ENCODE assay signal across 8 cellular contexts in the genomic region with DNA sequence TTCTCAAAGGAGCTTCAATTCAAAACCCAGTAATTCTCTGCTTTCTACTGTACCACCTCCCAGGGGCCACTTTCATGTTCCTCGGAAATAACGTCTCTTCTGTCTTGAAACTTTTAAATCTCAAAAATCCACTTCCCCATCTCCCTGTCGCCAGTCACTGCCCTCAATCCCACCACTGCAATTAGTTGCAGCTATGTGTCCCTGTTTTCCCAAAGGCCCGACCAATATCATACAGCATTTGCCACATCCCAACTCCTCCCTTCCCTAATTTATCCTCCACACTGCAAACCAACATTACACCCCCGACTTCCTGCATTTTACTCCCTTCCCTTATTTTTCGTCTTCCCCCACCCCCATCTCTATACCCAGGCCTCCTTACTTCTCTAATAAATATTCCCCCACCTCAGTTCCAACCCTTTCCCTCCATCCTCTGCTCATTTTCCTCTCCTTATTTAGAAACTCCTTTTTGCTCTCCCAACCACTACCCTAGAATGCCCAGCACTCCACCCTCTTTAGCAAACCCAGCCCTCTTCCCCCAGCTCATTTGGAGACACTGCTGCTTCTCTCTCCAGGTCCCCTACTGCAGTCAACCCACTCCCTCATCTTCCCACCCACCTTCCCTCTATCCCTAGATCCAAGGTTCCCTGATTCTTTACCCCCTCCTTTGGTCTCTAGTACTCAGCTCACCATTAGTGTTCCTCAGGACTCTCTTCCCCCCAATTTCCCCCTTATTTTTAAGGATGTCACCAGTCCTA. TPM values are rescaled to one million over a fixed set of nuclear protein-coding genes. Genes with fewer than 3 reads are reported as not detected.
DNase-seq lines count a peak whose midpoint lies in the region; ATAC-seq, FAIRE-seq and TF ChIP-seq lines count a peak whose summit lies in the region.

No MANE protein-coding gene starts in this region.

- no peak for FAIRE-seq in urothelium cell line (lab: Jason Lieb, UNC)

- H3K27ac Mint-ChIP-seq in IgD-negative memory B cell (peak overlapping the region in 2 of 3 donors; percentile 7 to 24), neural progenitor cell (peak overlapping the region; percentile 84)
- H3K27ac Mint-ChIP-seq in activated CD4-positive, alpha-beta memory T cell treated with anti-CD3 and anti-CD28 coated beads, Interleukin-2, amount 10 ng/mL, durations not matched to agents 7 days and 5 days: peak overlapping the region; percentile 48

- peaks cover 53% of the 10 kb centered on the region for H4K20me1 ChIP-seq in neural progenitor cell (ENCODE audit: low read depth)

- in situ Hi-C loops in Caki2 (cut with HindIII; ENCODE audit: low pct_unique_long_range_greater_than_20kb, low sequenced_read_pairs): no loop called here

- H3K4me3 ChIP-seq in neural progenitor cell: peak overlapping the region; percentile 82

- H3K4me1 Mint-ChIP-seq in IgD-negative memory B cell (peaks cover 36 to 46% (median 45%) of the 10 kb centered on the region in 3 donors), neural progenitor cell (peaks cover 48% of the 10 kb centered on the region)
- H3K4me1 Mint-ChIP-seq in activated CD4-positive, alpha-beta memory T cell treated with anti-CD3 and anti-CD28 coated beads, Interleukin-2, amount 10 ng/mL, durations not matched to agents 7 days and 5 days: peaks cover 56% of the 10 kb centered on the region

- peaks cover 52% of the 10 kb centered on the region for H3K4me1 ChIP-seq in foreskin keratinocyte
- peaks cover 29% of the 10 kb centered on the region for H3K4me1 ChIP-seq in neural progenitor cell

- peaks cover 59% of the 10 kb centered on the region for H3K79me2 ChIP-seq in neural progenitor cell (ENCODE audit: low read depth)

- H3K27me3 Mint-ChIP-seq in IgD-negative memory B cell (peaks cover 2% of the 10 kb centered on the region), neural progenitor cell (ENCODE audit: insufficient read depth, low read depth) (no peaks in the 10 kb centered on the region)
- H3K27me3 Mint-ChIP-seq in activated CD4-positive, alpha-beta memory T cell treated with anti-CD3 and anti-CD28 coated beads, Interleukin-2, amount 10 ng/mL, durations not matched to agents 7 days and 5 days: peaks cover 17% of the 10 kb centered on the region

- peak overlapping the region; percentile 77 for H3K4me2 ChIP-seq in neural progenitor cell

- CTCF ChIA-PET in activated CD4-positive, alpha-beta memory T cell treated with anti-CD3 and anti-CD28 coated beads, Interleukin-2, amount 10 ng/mL, durations not matched to agents 7 days and 5 days (lab: Charles Lee): interaction anchor here (0.7 to 2.2 kb wide), 6 partner anchors 9 to 72 kb away, joined by 3 to 7 read pairs (median 3); no protein-coding TSS in a partner anchor

- H3K4me3 Mint-ChIP-seq in IgD-negative memory B cell (peak overlapping the region; percentile 82 to 97 (median 90)), neural progenitor cell (peak overlapping the region; percentile 91)
- peak overlapping the region; percentile 85 for H3K4me3 Mint-ChIP-seq in activated CD4-positive, alpha-beta memory T cell treated with anti-CD3 and anti-CD28 coated beads, Interleukin-2, amount 10 ng/mL, durations not matched to agents 7 days and 5 days

- no peaks in the 10 kb centered on the region for H3K36me3 ChIP-seq in neural progenitor cell

- POLR2A ChIA-PET in activated CD4-positive, alpha-beta memory T cell treated with anti-CD3 and anti-CD28 coated beads, Interleukin-2, amount 10 ng/mL, durations not matched to agents 7 days and 5 days (lab: Charles Lee): interaction anchor here (0.6 to 2.9 kb wide), 8 partner anchors 9 to 298 kb away, joined by 3 to 14 read pairs (median 4); no protein-coding TSS in a partner anchor

- H2AFZ ChIP-seq in neural progenitor cell (replicated peaks): no peak overlapping the region

- peak; percentile 23 for DNase-seq in Caki2 (ENCODE audit: low read depth)
- no peak for DNase-seq in activated CD4-positive, alpha-beta memory T cell treated with anti-CD3 and anti-CD28 coated beads, Interleukin-2, amount 10 ng/mL, durations not matched to agents 7 days and 5 days
- peak in 1 of 2 donors; percentile 23 for DNase-seq in foreskin keratinocyte
- DNase-seq in neural progenitor cell (ENCODE audit: low spot score): peak; percentile 43
- no peak for DNase-seq in urothelium cell line (ENCODE audit: low spot score)
- DNase-seq in epidermal melanocyte (ENCODE audit: insufficient read length, low spot score): no peak

- H3K36me3 Mint-ChIP-seq in IgD-negative memory B cell: no peaks in the 10 kb centered on the region
- H3K36me3 Mint-ChIP-seq in activated CD4-positive, alpha-beta memory T cell treated with anti-CD3 and anti-CD28 coated beads, Interleukin-2, amount 10 ng/mL, durations not matched to agents 7 days and 5 days (ENCODE audit: low read depth): peaks cover 2% of the 10 kb centered on the region
- no peaks in the 10 kb centered on the region for H3K36me3 Mint-ChIP-seq in neural progenitor cell

- no peaks in the 10 kb centered on the region for H3F3A ChIP-seq in neural progenitor cell (ENCODE audit: low read depth)

- H3K9me3 Mint-ChIP-seq in IgD-negative memory B cell (peaks cover 1 to 6% (median 2%) of the 10 kb centered on the region in 3 donors), neural progenitor cell (no peaks in the 10 kb centered on the region)
- H3K9me3 Mint-ChIP-seq in activated CD4-positive, alpha-beta memory T cell treated with anti-CD3 and anti-CD28 coated beads, Interleukin-2, amount 10 ng/mL, durations not matched to agents 7 days and 5 days: no peaks in the 10 kb centered on the region

- no peaks in the 10 kb centered on the region for H3K27me3 ChIP-seq in foreskin keratinocyte
- H3K27me3 ChIP-seq in neural progenitor cell: peaks cover 5% of the 10 kb centered on the region

- H3K9ac ChIP-seq in neural progenitor cell: peak overlapping the region; percentile 92

- H3K27ac ChIP-seq in foreskin keratinocyte (peak overlapping the region; percentile 53), neural progenitor cell (peak overlapping the region; percentile 58)

- ATAC-seq in foreskin keratinocyte (no peak), HG03565 (IDR thresholded peaks at IDR 0.05; ENCODE audit: unreplicated experiment) (no peak)

- no peaks in the 10 kb centered on the region for H3K9me3 ChIP-seq in neural progenitor cell (ENCODE audit: low read depth)

- TF ChIP-seq CTCF in foreskin keratinocyte (conservative IDR thresholded peaks at IDR 0.05) (no peak), neural progenitor cell (IDR thresholded peaks at IDR 0.05) (no peak)

RNA-seq across cellular contexts. Expression of gene NPTN, which starts 1.1 kb away (rescaled TPM):
- 103 and 130 TPM in 2 replicates for total RNA-seq in Caki2 (2014; rRNA removed; shearing (Covaris generic); ENCODE audit: low replicate concordance)
- polyA plus RNA-seq in IgD-negative memory B cell (27.1 TPM), foreskin keratinocyte (65.2 and 89.3 TPM in 2 replicates)
- total RNA-seq in activated CD4-positive, alpha-beta memory T cell treated with anti-CD3 and anti-CD28 coated beads, Interleukin-2, amount 10 ng/mL, durations not matched to agents 7 days and 5 days: 10 to 100 TPM; 44.5 to 46.0 TPM
- total RNA-seq in foreskin keratinocyte (174 and 184 TPM in 2 replicates), neural progenitor cell (ENCODE audit: low replicate concordance) (84.4 and 110 TPM in 2 replicates)

RNA-seq across cellular contexts. Expression of gene CD276, which starts 52.1 kb away (rescaled TPM):
- 142 and 198 TPM in 2 replicates for total RNA-seq in Caki2 (2014; rRNA removed; shearing (Covaris generic); ENCODE audit: low replicate concordance)
- polyA plus RNA-seq in IgD-negative memory B cell (not detected), foreskin keratinocyte (118 and 129 TPM in 2 replicates)
- total RNA-seq in activated CD4-positive, alpha-beta memory T cell treated with anti-CD3 and anti-CD28 coated beads, Interleukin-2, amount 10 ng/mL, durations not matched to agents 7 days and 5 days: 1 to 10 TPM in 1 of 2 experiments, under 1 TPM in 1; 0.88 to 1.6 TPM
- total RNA-seq in foreskin keratinocyte (107 and 126 TPM in 2 replicates), neural progenitor cell (ENCODE audit: low replicate concordance) (62.2 and 147 TPM in 2 replicates)

Comparison
In these comparisons a context has a peak if more than half of its experiments do, and no peak if none do; other contexts are left out.
1. DNase-seq: peak in Caki2 (single experiment) and neural progenitor cell (single experiment); none in activated CD4-positive, alpha-beta memory T cell treated with anti-CD3 and anti-CD28 coated beads, Interleukin-2, amount 10 ng/mL, durations not matched to agents 7 days and 5 days (single experiment), urothelium cell line (single experiment) and epidermal melanocyte (single experiment).
2. H3K27ac Mint-ChIP-seq: peak in every context shown above with its lines; median percentile 84 in neural progenitor cell; 48 in activated CD4-positive, alpha-beta memory T cell treated with anti-CD3 and anti-CD28 coated beads, Interleukin-2, amount 10 ng/mL, durations not matched to agents 7 days and 5 days; 16 in IgD-negative memory B cell.
3. RNA of gene CD276, which starts 52.1 kb away (total RNA-seq): 142 to 198 TPM in Caki2, 107 to 126 TPM in foreskin keratinocyte and 62.2 to 147 TPM in neural progenitor cell; 0.88 to 1.6 TPM in activated CD4-positive, alpha-beta memory T cell treated with anti-CD3 and anti-CD28 coated beads, Interleukin-2, amount 10 ng/mL, durations not matched to agents 7 days and 5 days; every median in the first group is over 10 times any median in the second.
4. Peak in every context shown above with its lines, with median percentiles within 50 percentile points of each other: H3K4me3 Mint-ChIP-seq.